ENCODE assay signal across 8 cellular contexts in the genomic region with DNA sequence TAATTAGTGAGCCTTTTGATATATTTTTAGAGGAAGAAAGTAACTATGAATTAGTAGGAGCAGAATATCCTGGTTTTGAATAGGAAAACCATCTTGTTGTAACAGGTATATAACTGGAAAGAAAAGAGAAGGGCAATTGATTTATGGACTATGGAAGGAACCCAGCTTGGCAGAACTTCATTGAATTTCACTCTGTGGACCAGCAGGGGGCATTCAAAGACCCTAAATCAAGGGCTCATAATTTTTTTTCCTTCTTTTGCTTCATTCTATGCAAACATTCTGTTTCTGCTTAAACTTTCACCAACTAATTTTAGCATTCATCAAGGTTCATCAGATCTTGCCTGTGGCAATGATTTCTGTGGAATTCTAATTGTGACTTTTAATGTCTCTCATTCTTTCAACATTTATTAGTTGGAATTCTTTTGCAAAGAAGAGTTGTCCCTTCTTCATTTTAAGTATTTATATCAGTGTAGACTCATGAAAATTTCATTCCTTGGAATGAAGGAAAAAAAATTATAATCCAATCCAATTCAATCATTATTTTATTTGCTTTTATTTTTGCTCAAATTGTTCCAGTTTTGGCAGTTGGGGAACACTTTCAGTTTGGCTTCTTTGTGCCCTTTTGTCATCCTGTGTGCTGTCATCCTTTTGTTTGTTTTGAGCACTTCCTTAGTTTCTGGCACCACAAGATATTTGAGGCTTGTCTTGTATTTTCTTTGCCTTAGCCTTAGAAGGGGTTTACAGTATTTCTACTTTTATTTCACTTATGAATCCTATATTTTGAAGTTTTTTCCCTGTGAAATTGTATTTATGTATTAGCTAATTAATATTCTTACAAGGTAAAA. TPM values are rescaled to one million over a fixed set of nuclear protein-coding genes. Genes with fewer than 3 reads are reported as not detected.
DNase-seq lines count a peak whose midpoint lies in the region; ATAC-seq and TF ChIP-seq lines count a peak whose summit lies in the region.

No MANE protein-coding gene starts in this region.

- ATAC-seq in GM23338: no peak; the same call in 2 of the 3 replicates

- H3K4me3 Mint-ChIP-seq in GM23338: no peak overlapping the region
- H3K4me3 Mint-ChIP-seq in activated naive CD4-positive, alpha-beta T cell treated with anti-CD3 and anti-CD28 coated beads, Interleukin-2, amount 10 ng/mL, durations not matched to agents 7 days and 5 days: no peak overlapping the region

- CTCF ChIA-PET in activated naive CD4-positive, alpha-beta T cell treated with anti-CD3 and anti-CD28 coated beads, Interleukin-2, amount 10 ng/mL, durations not matched to agents 7 days and 5 days (lab: Charles Lee): interaction anchor here (0.9 to 19.7 kb wide), 9 partner anchors 8 to 419 kb away, joined by 3 to 321 read pairs (median 4); a partner anchor contains a TSS

- H3K4me2 ChIP-seq in GM23338: no peak overlapping the region

- intact Hi-C loops in left ventricle myocardium inferior (cut with micrococcal nuclease) (loop anchor here (2.0 kb wide), 1 partner anchor 415 kb away; no protein-coding TSS in a partner anchor), sigmoid colon (cut with DNase I) (loop anchor here (5.0 kb wide), 1 partner anchor 723 kb away; no protein-coding TSS in a partner anchor)

- no peaks in the 10 kb centered on the region; the same call in 1 of the 2 replicates for H3K36me3 ChIP-seq in GM23338 (ENCODE audit: insufficient read depth)
- H3K36me3 ChIP-seq in left ventricle myocardium inferior: peaks cover 22% of the 10 kb centered on the region
- no peaks in the 10 kb centered on the region for H3K36me3 ChIP-seq in sigmoid colon
- H3K36me3 ChIP-seq in MG63: no peaks in the 10 kb centered on the region

- peaks cover 4% of the 10 kb centered on the region; the same call in 2 of the 3 replicates for H3K36me3 Mint-ChIP-seq in GM23338 (ENCODE audit: low read depth)
- H3K36me3 Mint-ChIP-seq in activated naive CD4-positive, alpha-beta T cell treated with anti-CD3 and anti-CD28 coated beads, Interleukin-2, amount 10 ng/mL, durations not matched to agents 7 days and 5 days: peaks cover 24% of the 10 kb centered on the region

- H3K9me3 ChIP-seq in left ventricle myocardium inferior (replicated peaks) (no peaks in the 10 kb centered on the region), sigmoid colon (no peaks in the 10 kb centered on the region), MG63 (no peaks in the 10 kb centered on the region)

- no peaks in the 10 kb centered on the region for H3K79me2 ChIP-seq in GM23338 (replicated peaks; ENCODE audit: insufficient read depth)

- no peaks in the 10 kb centered on the region for H3K9me3 Mint-ChIP-seq in GM23338
- no peaks in the 10 kb centered on the region for H3K9me3 Mint-ChIP-seq in activated naive CD4-positive, alpha-beta T cell treated with anti-CD3 and anti-CD28 coated beads, Interleukin-2, amount 10 ng/mL, durations not matched to agents 7 days and 5 days

- H3K4me1 Mint-ChIP-seq in GM23338: peaks cover 14% of the 10 kb centered on the region; the same call in 2 of the 3 replicates
- peaks cover 48% of the 10 kb centered on the region for H3K4me1 Mint-ChIP-seq in activated naive CD4-positive, alpha-beta T cell treated with anti-CD3 and anti-CD28 coated beads, Interleukin-2, amount 10 ng/mL, durations not matched to agents 7 days and 5 days

- H3K27me3 ChIP-seq in GM23338 (ENCODE audit: insufficient read depth): no peaks in the 10 kb centered on the region
- H3K27me3 ChIP-seq in left ventricle myocardium inferior (ENCODE audit: low read depth): no peaks in the 10 kb centered on the region
- H3K27me3 ChIP-seq in sigmoid colon: no peaks in the 10 kb centered on the region
- H3K27me3 ChIP-seq in MG63: no peaks in the 10 kb centered on the region

- no peak for TF ChIP-seq EP300 in sigmoid colon (IDR thresholded peaks at IDR 0.05)

- H2AFZ ChIP-seq in GM23338: no peak overlapping the region

- no peaks in the 10 kb centered on the region for H3F3A ChIP-seq in GM23338 (replicated peaks; ENCODE audit: low read depth)

- no peak overlapping the region for H3K27ac ChIP-seq in GM23338 (ENCODE audit: low read depth)
- peak overlapping the region; percentile 18 for H3K27ac ChIP-seq in left ventricle myocardium inferior (replicated peaks)
- H3K27ac ChIP-seq in sigmoid colon: peak overlapping the region; percentile 7 to 52 (median 36)

- no peaks in the 10 kb centered on the region for H4K20me1 ChIP-seq in GM23338 (replicated peaks; ENCODE audit: insufficient read depth)

- H3K27ac Mint-ChIP-seq in GM23338: no peak overlapping the region
- H3K27ac Mint-ChIP-seq in activated naive CD4-positive, alpha-beta T cell treated with anti-CD3 and anti-CD28 coated beads, Interleukin-2, amount 10 ng/mL, durations not matched to agents 7 days and 5 days: peak overlapping the region; percentile 26

- TF ChIP-seq CTCF in GM23338 (conservative IDR thresholded peaks at IDR 0.05; ENCODE audit: low read depth in 2 of 2): peak; percentile 72 to 85
- peak; percentile 76 for TF ChIP-seq CTCF in left ventricle myocardium inferior (IDR thresholded peaks at IDR 0.05; ENCODE audit: borderline replicate concordance)
- peak; percentile 45 to 61 (median 56) for TF ChIP-seq CTCF in sigmoid colon (IDR thresholded peaks at IDR 0.05)

- peak; percentile 61 for DNase-seq in DMS79 treated with DMSO at 0.1 percent for 48 hours (lab: John Stamatoyannopoulos, UW)
- no peak for DNase-seq in DMS79 (lab: John Stamatoyannopoulos, UW)
- DNase-seq in GM23338 (ENCODE audit: low spot score): peak; percentile 69
- DNase-seq in NCI-H82 (lab: John Stamatoyannopoulos, UW): peak; percentile 65
- DNase-seq in activated naive CD4-positive, alpha-beta T cell treated with anti-CD3 and anti-CD28 coated beads, Interleukin-2, amount 10 ng/mL, durations not matched to agents 7 days and 5 days: peak; percentile 44
- no peak for DNase-seq in left ventricle myocardium inferior
- no peak for DNase-seq in sigmoid colon
- DNase-seq in MG63: no peak

- H3K4me3 ChIP-seq in GM23338 (no peak overlapping the region), left ventricle myocardium inferior (no peak overlapping the region), sigmoid colon (no peak overlapping the region), MG63 (no peak overlapping the region)

- H3K9me2 ChIP-seq in GM23338 (ENCODE audit: insufficient read depth): no peaks in the 10 kb centered on the region

- TF ChIP-seq POLR2A in sigmoid colon (IDR thresholded peaks at IDR 0.05): no peak

- no peaks in the 10 kb centered on the region for H3K27me3 Mint-ChIP-seq in GM23338 (ENCODE audit: insufficient read depth, low read depth, poor library complexity)
- no peaks in the 10 kb centered on the region for H3K27me3 Mint-ChIP-seq in activated naive CD4-positive, alpha-beta T cell treated with anti-CD3 and anti-CD28 coated beads, Interleukin-2, amount 10 ng/mL, durations not matched to agents 7 days and 5 days

- no peaks in the 10 kb centered on the region for H3K4me1 ChIP-seq in GM23338 (ENCODE audit: insufficient read depth)
- H3K4me1 ChIP-seq in left ventricle myocardium inferior: peaks cover 41% of the 10 kb centered on the region
- peaks cover 0 to 37% (median 16%) of the 10 kb centered on the region in 4 donors for H3K4me1 ChIP-seq in sigmoid colon

TF ChIP-seq in GM23338, 12 proteins besides CTCF, POLR2A, EP300 and RAD21:
- TF ChIP-seq POLR2AphosphoS5 (IDR thresholded peaks at IDR 0.05; ENCODE audit: low read depth): no peak
- TF ChIP-seq, protein P1, sequence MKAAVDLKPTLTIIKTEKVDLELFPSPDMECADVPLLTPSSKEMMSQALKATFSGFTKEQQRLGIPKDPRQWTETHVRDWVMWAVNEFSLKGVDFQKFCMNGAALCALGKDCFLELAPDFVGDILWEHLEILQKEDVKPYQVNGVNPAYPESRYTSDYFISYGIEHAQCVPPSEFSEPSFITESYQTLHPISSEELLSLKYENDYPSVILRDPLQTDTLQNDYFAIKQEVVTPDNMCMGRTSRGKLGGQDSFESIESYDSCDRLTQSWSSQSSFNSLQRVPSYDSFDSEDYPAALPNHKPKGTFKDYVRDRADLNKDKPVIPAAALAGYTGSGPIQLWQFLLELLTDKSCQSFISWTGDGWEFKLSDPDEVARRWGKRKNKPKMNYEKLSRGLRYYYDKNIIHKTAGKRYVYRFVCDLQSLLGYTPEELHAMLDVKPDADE (IDR thresholded peaks at IDR 0.05): no peak

RNA-seq across cellular contexts. Expression of a gene that starts 30.4 kb away (rescaled TPM):
- 20.8 and 26.5 TPM in 2 replicates for total RNA-seq in GM23338 (2014; rRNA removed; shearing (Covaris generic))
- polyA plus RNA-seq in GM23338 (2016; fragmentation: Nextera tagmentation; extraction: Ambion mirVana) (11.7 and 13.3 TPM in 2 replicates), sigmoid colon (1 to 10 TPM in 2 of 3 donors, under 1 TPM in 1; 0.92 to 8.8 (median 1.8) TPM)
- total RNA-seq in left ventricle myocardium inferior (47.9 TPM), sigmoid colon (10 to 100 TPM; 11.5 to 15.8 (median 13.2) TPM)
- total RNA-seq in MG63 (2014; rRNA removed; shearing (Covaris generic); ENCODE audit: low replicate concordance): 7.5 and 12.4 TPM in 2 replicates

RNA-seq across cellular contexts. Expression of a gene that starts 39.9 kb away (rescaled TPM):
- 13.1 and 18.2 TPM in 2 replicates for total RNA-seq in GM23338 (2014; rRNA removed; shearing (Covaris generic))
- polyA plus RNA-seq in GM23338 (2016; fragmentation: Nextera tagmentation; extraction: Ambion mirVana) (14.1 TPM in 2 replicates), sigmoid colon (10 to 100 TPM in 2 of 3 donors, 1 to 10 TPM in 1; 4.2 to 55.0 (median 14.3) TPM)
- total RNA-seq in left ventricle myocardium inferior (15.0 TPM), sigmoid colon (100 to 1,000 TPM in 1 of 4 donors, 10 to 100 TPM in 3; 49.9 to 121 (median 58.1) TPM)
- 7.4 and 19.1 TPM in 2 replicates for total RNA-seq in MG63 (2014; rRNA removed; shearing (Covaris generic); ENCODE audit: low replicate concordance)

Comparison
In these comparisons a context has a peak if more than half of its experiments do, and no peak if none do; other contexts are left out.
1. DNase-seq: peak in DMS79 treated with DMSO at 0.1 percent for 48 hours (single experiment), GM23338 (single experiment), NCI-H82 (single experiment) and activated naive CD4-positive, alpha-beta T cell treated with anti-CD3 and anti-CD28 coated beads, Interleukin-2, amount 10 ng/mL, durations not matched to agents 7 days and 5 days (single experiment); none in DMS79 (single experiment), left ventricle myocardium inferior (single experiment), sigmoid colon (single experiment) and MG63 (single experiment).
2. Peak in every context shown above with its lines, with median percentiles within 50 percentile points of each other: CTCF ChIP-seq.